Comparison of ENCODE assay signal across 14 cellular contexts in the genomic region with DNA sequence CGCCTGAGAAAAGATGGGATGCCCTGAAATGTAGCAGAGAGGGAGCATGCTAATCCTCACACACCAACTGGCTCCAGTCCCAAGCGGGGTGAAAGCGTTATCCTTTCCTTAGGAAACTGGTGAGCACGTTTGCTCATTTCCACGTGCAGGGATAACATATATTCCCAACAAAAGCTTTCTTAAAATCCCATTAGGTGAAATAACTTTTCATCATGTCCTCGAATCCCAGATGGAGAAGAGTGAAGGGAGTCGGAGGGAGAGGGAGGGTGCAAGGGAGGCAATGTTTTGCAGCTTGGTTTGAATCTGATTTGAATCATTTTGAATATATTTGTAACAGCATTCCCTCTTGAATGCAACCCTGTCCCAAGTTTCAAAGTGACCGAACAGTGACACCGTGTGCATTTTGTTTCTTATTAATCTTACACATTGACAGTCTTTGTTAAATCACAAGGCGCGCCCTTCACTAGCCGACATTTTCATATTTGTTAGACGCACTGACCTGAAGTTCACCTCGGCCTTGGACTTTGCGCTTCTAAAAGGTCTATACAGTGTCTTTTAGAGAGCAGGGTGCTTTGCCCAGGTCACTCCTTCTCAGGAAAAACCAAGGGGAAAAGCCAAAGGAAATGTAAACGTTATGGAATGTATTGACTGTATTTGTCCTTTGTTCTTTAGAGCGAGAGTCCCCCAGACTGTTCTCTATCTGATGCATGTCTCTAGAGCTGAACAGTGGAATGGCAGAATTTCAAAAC. TPM values are rescaled to one million over a fixed set of nuclear protein-coding genes. Genes with fewer than 3 reads are reported as not detected.
A peak's percentile ranks its signal among the peaks of the same experiment; 100 is the strongest.
DNase-seq lines count a peak whose midpoint lies in the region; ATAC-seq, FAIRE-seq and TF ChIP-seq lines count a peak whose summit lies in the region.
"Had no signal": no experiment of that assay in that cellular context is flagged by ENCODE, and none has a peak within 500 bp of the region (broad histone marks: within the 10 kb centered on the region; RNA-seq: fewer than 3 reads in every experiment).

No MANE protein-coding gene starts in this region.

- peaks cover 77% of the 10 kb centered on the region for H3K79me2 ChIP-seq in endothelial cell of umbilical vein (ENCODE audit: control insufficient read depth, insufficient read depth, low read length)

- H3K27me3 ChIP-seq in endothelial cell of umbilical vein (ENCODE audit: control insufficient read depth in 2 of 2, insufficient read depth in 2 of 2, low read length in 2 of 2): no peaks in the 10 kb centered on the region
- H3K27me3 ChIP-seq: ascending aorta had no signal

- peaks cover 4% of the 10 kb centered on the region for H3K36me3 Mint-ChIP-seq in Calu3 (ENCODE audit: insufficient read depth, unreplicated experiment)
- peaks cover 39% of the 10 kb centered on the region for H3K36me3 Mint-ChIP-seq in nephron progenitor cell (ENCODE audit: low read depth)

- H3K9me3 ChIP-seq in endothelial cell of umbilical vein (replicated peaks; ENCODE audit: control insufficient read depth, insufficient read depth, low read length): no peaks in the 10 kb centered on the region
- H3K9me3 ChIP-seq: ascending aorta, pancreas had no signal

- H3K9me3 Mint-ChIP-seq in Calu3 (ENCODE audit: low read depth, unreplicated experiment): no peaks in the 10 kb centered on the region
- no peaks in the 10 kb centered on the region for H3K9me3 Mint-ChIP-seq in nephron progenitor cell
- H3K9me3 Mint-ChIP-seq: activated B cell treated with CpG ODN at 0.5 μM for 24 hours had no signal

- peak; percentile 75 for FAIRE-seq in endothelial cell of umbilical vein (lab: Jason Lieb, UNC)
- FAIRE-seq: pancreas had no signal

- peak overlapping the region in 1 of 3 experiments; percentile 14 for H3K4me3 ChIP-seq in endothelial cell of umbilical vein (replicated peaks in 1 of 3; ENCODE audit: insufficient read depth in 1 of 3, low read depth in 1 of 3, low read length in 3 of 3)
- H3K4me3 ChIP-seq: ascending aorta, BLaER1, pancreas had no signal

- peak overlapping the region; percentile 82 for H3K27ac ChIP-seq in endothelial cell of umbilical vein (ENCODE audit: insufficient read depth, low read depth, low read length)
- H3K27ac ChIP-seq: BLaER1, pancreas had no signal

- TF ChIP-seq CTCF in Calu3 (IDR thresholded peaks at IDR 0.05; ENCODE audit: unreplicated experiment): peak; percentile 15
- no peak for TF ChIP-seq CTCF in endothelial cell of umbilical vein (IDR thresholded peaks at IDR 0.05; ENCODE audit: extremely low read depth in 1 of 2, insufficient read depth in 1 of 2, low read depth in 1 of 2, low read length in 2 of 2)
- no peak for TF ChIP-seq CTCF in nephron progenitor cell (IDR thresholded peaks at IDR 0.05)

- DNase-seq in Calu3 (peak; percentile 46), NCI-H526 treated with DMSO at 0.1 percent for 48 hours (lab: John Stamatoyannopoulos, UW) (peak; percentile 98), endothelial cell of umbilical vein (ENCODE audit: low read depth, low spot score) (no peak), nephron progenitor cell (no peak), NCI-H1930 (lab: John Stamatoyannopoulos, UW) (no peak), AG08396 (ENCODE audit: low spot score) (no peak), DMS 273 treated with DMSO at 0.1 percent for 48 hours (lab: John Stamatoyannopoulos, UW) (no peak)
- DNase-seq: activated B cell treated with CpG ODN at 0.5 μM for 24 hours; NCI-H1694 treated with DMSO at 0.1 percent for 48 hours; pancreas; stimulated activated CD4-positive, alpha-beta T cell treated with anti-CD3 and anti-CD28 coated beads, Interleukin-1b, Interleukin-23, amount 100 ng/mL, for 48 hours had no signal

- H3K4me3 Mint-ChIP-seq in Calu3 (ENCODE audit: low read depth, unreplicated experiment) (peak overlapping the region; percentile 39), nephron progenitor cell (peak overlapping the region; percentile 97)
- H3K4me3 Mint-ChIP-seq: activated B cell treated with CpG ODN at 0.5 μM for 24 hours had no signal

- no peaks in the 10 kb centered on the region for H3K9me1 ChIP-seq in endothelial cell of umbilical vein (replicated peaks; ENCODE audit: control insufficient read depth, extremely low read depth, insufficient read depth, low read length)

- no peaks in the 10 kb centered on the region for H3K27me3 Mint-ChIP-seq in Calu3 (ENCODE audit: unreplicated experiment)
- H3K27me3 Mint-ChIP-seq in nephron progenitor cell (ENCODE audit: low read depth, poor library complexity): no peaks in the 10 kb centered on the region

- H3K36me3 ChIP-seq in endothelial cell of umbilical vein (ENCODE audit: control insufficient read depth in 2 of 2, extremely low read depth in 1 of 2, insufficient read depth in 2 of 2, low read length in 2 of 2): peaks cover 0 to 7% of the 10 kb centered on the region in 2 experiments
- H3K36me3 ChIP-seq: ascending aorta, BLaER1, pancreas had no signal

- intact Hi-C loops in Calu3 (cut with micrococcal nuclease; ENCODE audit: unreplicated experiment): no loop called here
- intact Hi-C loops in endothelial cell of umbilical vein (cut with micrococcal nuclease): no loop called here

- TF ChIP-seq POLR2A in endothelial cell of umbilical vein (IDR thresholded peaks at IDR 0.05; ENCODE audit: low read depth, low read length): no peak

- CTCF ChIA-PET in Calu3 (lab: Charles Lee) (interaction anchor here (0.6 to 1.7 kb wide), 3 partner anchors 13 to 273 kb away, joined by 5 to 9 read pairs (median 6); no protein-coding TSS in a partner anchor), endothelial cell of umbilical vein (lab: Charles Lee) (interaction anchor here (1.1 to 1.3 kb wide), 2 partner anchors 28 to 37 kb away, joined by 3 read pairs; no protein-coding TSS in a partner anchor)

- H3K9ac ChIP-seq in endothelial cell of umbilical vein (replicated peaks; ENCODE audit: extremely low read depth, insufficient read depth, low read length): peak overlapping the region; percentile 70
- H3K9ac ChIP-seq: BLaER1 had no signal

- peaks cover 84% of the 10 kb centered on the region for H3K4me1 ChIP-seq in endothelial cell of umbilical vein (ENCODE audit: control insufficient read depth, extremely low read depth, insufficient read depth, low read length)
- H3K4me1 ChIP-seq: pancreas had no signal

- dilution Hi-C loops in endothelial cell of umbilical vein (cut with MboI; ENCODE audit: extremely low pct_ligation_motif_present, low sequenced_read_pairs): no loop called here

- BruUV-seq in Calu3 (replicated peaks; lab: Mats Ljungman, UMichigan): no TSS peak
- BruUV-seq in endothelial cell of umbilical vein (replicated peaks; lab: Mats Ljungman, UMichigan): no TSS peak

- no peak for ATAC-seq in HG03520 (IDR thresholded peaks at IDR 0.05; ENCODE audit: unreplicated experiment)

- H3K4me2 ChIP-seq in endothelial cell of umbilical vein (ENCODE audit: insufficient read depth, low read length): peak overlapping the region; percentile 61
- H3K4me2 ChIP-seq: BLaER1 had no signal

- H4K20me1 ChIP-seq in endothelial cell of umbilical vein (replicated peaks; ENCODE audit: control insufficient read depth, extremely low read depth, insufficient read depth, low read length): no peaks in the 10 kb centered on the region
- H4K20me1 ChIP-seq: BLaER1 had no signal

- peak overlapping the region; percentile 77 for H3K27ac Mint-ChIP-seq in Calu3 (ENCODE audit: unreplicated experiment)
- H3K27ac Mint-ChIP-seq in nephron progenitor cell: peak overlapping the region; percentile 97
- H3K27ac Mint-ChIP-seq: activated B cell treated with CpG ODN at 0.5 μM for 24 hours had no signal

- H3K4me1 Mint-ChIP-seq in Calu3 (ENCODE audit: low read depth, unreplicated experiment) (peaks cover 48% of the 10 kb centered on the region), nephron progenitor cell (peaks cover 86% of the 10 kb centered on the region)

- no peak overlapping the region for H2AFZ ChIP-seq in endothelial cell of umbilical vein (ENCODE audit: low read depth, low read length)

- POLR2A ChIA-PET in endothelial cell of umbilical vein (lab: Charles Lee): no interaction called here

RNA-seq across cellular contexts. Expression of gene HOXA4, which starts 3.0 kb away (rescaled TPM):
- total RNA-seq in Calu3 (2022) (1.0 and 1.2 TPM in 2 replicates), endothelial cell of umbilical vein (7.5 and 8.1 TPM in 2 replicates)
- polyA plus RNA-seq in endothelial cell of umbilical vein: 4.9 and 5.8 TPM in 2 replicates
- polyA plus RNA-seq in endothelial cell of umbilical vein (2011; cell fraction: cytosol; rRNA removed): 5.1 and 5.7 TPM in 2 replicates
- 16.7 and 22.7 TPM in 2 replicates for polyA plus RNA-seq in endothelial cell of umbilical vein (2011; cell fraction: nucleus; rRNA removed)
- 10.9 and 15.8 TPM in 2 replicates for polyA plus RNA-seq in endothelial cell of umbilical vein (2012)
- 2.7 TPM in 2 replicates for polyA minus RNA-seq in endothelial cell of umbilical vein
- polyA minus RNA-seq in endothelial cell of umbilical vein (2011; cell fraction: cytosol; rRNA and poly(A)+ RNA removed): not detected
- 6.6 and 7.0 TPM in 2 replicates for polyA minus RNA-seq in endothelial cell of umbilical vein (2011; cell fraction: nucleus; rRNA and poly(A)+ RNA removed)

RNA-seq across cellular contexts. Expression of gene HOXA5, which starts 9.9 kb away (rescaled TPM):
- 8.3 and 10.6 TPM in 2 replicates for total RNA-seq in Calu3 (2022)
- total RNA-seq in endothelial cell of umbilical vein: 18.8 and 21.4 TPM in 2 replicates
- 18.6 and 22.1 TPM in 2 replicates for polyA plus RNA-seq in endothelial cell of umbilical vein
- 15.7 and 18.5 TPM in 2 replicates for polyA plus RNA-seq in endothelial cell of umbilical vein (2011; cell fraction: cytosol; rRNA removed)
- polyA plus RNA-seq in endothelial cell of umbilical vein (2011; cell fraction: nucleus; rRNA removed): 29.1 and 32.2 TPM in 2 replicates
- polyA plus RNA-seq in endothelial cell of umbilical vein (2012): 19.5 and 28.4 TPM in 2 replicates
- 12.0 and 16.8 TPM in 2 replicates for polyA minus RNA-seq in endothelial cell of umbilical vein
- 1.3 TPM for polyA minus RNA-seq in endothelial cell of umbilical vein (2011; cell fraction: cytosol; rRNA and poly(A)+ RNA removed)
- 10.0 and 11.6 TPM in 2 replicates for polyA minus RNA-seq in endothelial cell of umbilical vein (2011; cell fraction: nucleus; rRNA and poly(A)+ RNA removed)
- total RNA-seq: activated B cell treated with CpG ODN at 0.5 μM for 24 hours had no signal

RNA-seq across cellular contexts. Expression of gene HOXA6, which starts 14.0 kb away (rescaled TPM):
- total RNA-seq in Calu3 (2022) (11.4 and 12.4 TPM in 2 replicates), endothelial cell of umbilical vein (17.9 and 20.7 TPM in 2 replicates)
- polyA plus RNA-seq in endothelial cell of umbilical vein: 7.8 and 10.0 TPM in 2 replicates
- 5.0 and 6.7 TPM in 2 replicates for polyA plus RNA-seq in endothelial cell of umbilical vein (2011; cell fraction: cytosol; rRNA removed)
- 15.6 and 19.9 TPM in 2 replicates for polyA plus RNA-seq in endothelial cell of umbilical vein (2011; cell fraction: nucleus; rRNA removed)
- polyA plus RNA-seq in endothelial cell of umbilical vein (2012): 6.1 and 6.2 TPM in 2 replicates
- polyA minus RNA-seq in endothelial cell of umbilical vein: 6.1 and 6.7 TPM in 2 replicates
- polyA minus RNA-seq in endothelial cell of umbilical vein (2011; cell fraction: cytosol; rRNA and poly(A)+ RNA removed): not detected
- 8.4 and 18.0 TPM in 2 replicates for polyA minus RNA-seq in endothelial cell of umbilical vein (2011; cell fraction: nucleus; rRNA and poly(A)+ RNA removed)
- total RNA-seq: activated B cell treated with CpG ODN at 0.5 μM for 24 hours had no signal

RNA-seq across cellular contexts. Expression of gene HOXA3, which starts 18.8 kb away (rescaled TPM):
- 15.9 and 20.9 TPM in 2 replicates for total RNA-seq in Calu3 (2022)
- total RNA-seq in endothelial cell of umbilical vein: 12.0 and 14.0 TPM in 2 replicates
- polyA plus RNA-seq in endothelial cell of umbilical vein: 4.2 and 4.7 TPM in 2 replicates
- 1.5 and 2.4 TPM in 2 replicates for polyA plus RNA-seq in endothelial cell of umbilical vein (2011; cell fraction: cytosol; rRNA removed)
- polyA plus RNA-seq in endothelial cell of umbilical vein (2011; cell fraction: nucleus; rRNA removed): 14.0 and 14.1 TPM in 2 replicates
- 4.6 and 5.6 TPM in 2 replicates for polyA plus RNA-seq in endothelial cell of umbilical vein (2012)
- 1.6 and 2.0 TPM in 2 replicates for polyA minus RNA-seq in endothelial cell of umbilical vein
- not detected for polyA minus RNA-seq in endothelial cell of umbilical vein (2011; cell fraction: cytosol; rRNA and poly(A)+ RNA removed)
- polyA minus RNA-seq in endothelial cell of umbilical vein (2011; cell fraction: nucleus; rRNA and poly(A)+ RNA removed): 7.1 and 20.1 TPM in 2 replicates
- total RNA-seq: activated B cell treated with CpG ODN at 0.5 μM for 24 hours had no signal

RNA-seq across cellular contexts. Expression of gene HOXA7, which starts 22.9 kb away (rescaled TPM):
- not detected in 2 replicates for total RNA-seq in Calu3 (2022)
- total RNA-seq in endothelial cell of umbilical vein: 15.6 and 18.5 TPM in 2 replicates
- polyA plus RNA-seq in endothelial cell of umbilical vein: 16.9 and 18.1 TPM in 2 replicates
- 13.0 and 13.8 TPM in 2 replicates for polyA plus RNA-seq in endothelial cell of umbilical vein (2011; cell fraction: cytosol; rRNA removed)
- polyA plus RNA-seq in endothelial cell of umbilical vein (2011; cell fraction: nucleus; rRNA removed): 5.6 and 8.3 TPM in 2 replicates
- polyA plus RNA-seq in endothelial cell of umbilical vein (2012): 13.9 and 16.0 TPM in 2 replicates
- 8.6 and 9.4 TPM in 2 replicates for polyA minus RNA-seq in endothelial cell of umbilical vein
- 5.9 TPM for polyA minus RNA-seq in endothelial cell of umbilical vein (2011; cell fraction: cytosol; rRNA and poly(A)+ RNA removed)
- polyA minus RNA-seq in endothelial cell of umbilical vein (2011; cell fraction: nucleus; rRNA and poly(A)+ RNA removed): 3.8 and 4.1 TPM in 2 replicates
- total RNA-seq: activated B cell treated with CpG ODN at 0.5 μM for 24 hours had no signal

Comparison
In these comparisons a context has a peak if more than half of its experiments do, and no peak if none do; other contexts are left out.
1. DNase-seq: peak in Calu3 (single experiment) and NCI-H526 treated with DMSO at 0.1 percent for 48 hours (single experiment); none in endothelial cell of umbilical vein (single experiment), nephron progenitor cell (single experiment), NCI-H1930 (0 of 2), AG08396 (single experiment) and DMS 273 treated with DMSO at 0.1 percent for 48 hours (single experiment).